ENCODE assay signal across 34 cellular contexts in the genomic region with DNA sequence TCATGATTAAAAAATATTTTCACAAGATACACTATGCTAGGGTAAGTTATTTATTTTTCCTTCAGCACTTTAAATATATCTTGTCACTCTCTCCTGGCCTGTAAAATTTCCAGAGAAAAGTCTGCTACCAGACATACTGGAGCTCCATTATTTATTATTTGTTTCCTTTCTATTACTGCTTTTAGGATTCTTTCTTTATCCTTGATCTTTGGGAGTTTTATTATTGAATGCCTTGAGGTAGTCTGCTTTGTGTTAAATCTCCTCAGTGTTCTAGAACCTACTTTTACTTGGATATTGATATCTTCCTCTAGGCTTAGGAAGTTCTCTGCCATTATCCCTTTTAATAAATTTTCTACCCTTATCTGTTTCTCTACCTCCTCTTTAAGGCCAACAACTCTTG.
"Had no signal": no experiment of that assay in that cellular context is flagged by ENCODE, and none has a peak within 500 bp of the region (broad histone marks: within the 10 kb centered on the region; RNA-seq: fewer than 3 reads in every experiment).

No MANE protein-coding gene starts in this region.

- H3K4me3 ChIP-seq: adrenal gland, body of pancreas, breast epithelium had no signal

- H3K27ac ChIP-seq: adrenal gland, body of pancreas, brain microvascular endothelial cell, breast epithelium, VCaP had no signal

- H3K27me3 ChIP-seq: adrenal gland, body of pancreas, brain microvascular endothelial cell, breast epithelium had no signal

- H3K4me1 ChIP-seq: adrenal gland, body of pancreas, breast epithelium had no signal

- H3K36me3 ChIP-seq: adrenal gland, brain microvascular endothelial cell, breast epithelium had no signal

- DNase-seq: activated B cell treated with CpG ODN at 0.5 μM for 24 hours; activated CD4-positive, alpha-beta memory T cell treated with anti-CD3 and anti-CD28 coated beads for 36 hours; activated CD4-positive, alpha-beta T cell treated with anti-CD3 and anti-CD28 coated beads for 4 hours; activated CD4-positive, alpha-beta T cell treated with anti-CD3 and anti-CD28 coated beads, Interleukin-2, amount 10 ng/mL, durations not matched to agents 24 days and 14 days; activated CD4-positive, alpha-beta T cell treated with anti-CD3 and anti-CD28 coated beads, Interleukin-2, amount 50 U/mL, for 1 hour; activated CD4-positive, alpha-beta T cell treated with anti-CD3 and anti-CD28 coated beads, Interleukin-2, amount 50 U/mL, for 4 hours; activated CD4-positive, CD25-positive, alpha-beta regulatory T cell treated with anti-CD3 and anti-CD28 coated beads, Interleukin-2, amount 50 U/mL, for 72 hours; activated CD8-positive, alpha-beta memory T cell treated with anti-CD3 and anti-CD28 coated beads, Interleukin-2, amount 50 U/mL, for 4 hours; activated CD8-positive, alpha-beta T cell treated with anti-CD3 and anti-CD28 coated beads for 36 hours; activated effector memory CD4-positive, alpha-beta T cell treated with anti-CD3 and anti-CD28 coated beads, Interleukin-2, amount 50 U/mL, for 16 hours; activated gamma-delta T cell treated with Interleukin-2 at 50 U/mL for 16 hours; activated naive CD4-positive, alpha-beta T cell; activated naive CD4-positive, alpha-beta T cell treated with anti-CD3 and anti-CD28 coated beads for 36 hours; activated naive CD4-positive, alpha-beta T cell treated with anti-CD3 and anti-CD28 coated beads, Interleukin-2, amount 50 U/mL, for 16 hours; activated naive CD8-positive, alpha-beta T cell treated with anti-CD3 and anti-CD28 coated beads for 36 hours; activated T-cell treated with anti-CD3 and anti-CD28 coated beads for 4 hours; activated T-cell treated with anti-CD3 and anti-CD28 coated beads, Interleukin-2, amount 50 U/mL, for 1 hour; activated T-cell treated with anti-CD3 and anti-CD28 coated beads, Interleukin-2, amount 50 U/mL, for 4 hours; activated T-cell treated with anti-CD3 and anti-CD28 coated beads, Interleukin-2, amount 50 U/mL, for 72 hours; adrenal gland; amniotic stem cell; aorta; body of pancreas; brain microvascular endothelial cell; central memory CD4-positive, alpha-beta T cell; T-helper 1 cell; T-helper 2 cell; T-helper 9 cell had no signal

- H3K9me3 ChIP-seq: adrenal gland, body of pancreas had no signal

- FAIRE-seq: astrocyte, TTC549 had no signal

- ATAC-seq: activated CD8-positive, alpha-beta T cell treated with anti-CD3 and anti-CD28 coated beads for 36 hours; activated naive CD4-positive, alpha-beta T cell treated with anti-CD3 and anti-CD28 coated beads, Interleukin-2, amount 50 U/mL, for 72 hours; activated T-cell treated with anti-CD3 and anti-CD28 coated beads, Interleukin-2, amount 50 U/mL, for 4 hours; activated T-cell treated with anti-CD3 and anti-CD28 coated beads, Interleukin-2, amount 50 U/mL, for 72 hours; activated T-helper 17 cell treated with anti-CD3 and anti-CD28 coated beads, Interleukin-2, amount 50 U/mL, for 72 hours; body of pancreas had no signal
